ENCODE assay signal across 1 cellular context in genomic region chr13:45340422-45341033, GRCh38.
TF ChIP-seq lines count a peak whose summit lies in the region.

No MANE protein-coding gene starts in this region.

TF ChIP-seq in HepG2, 621 proteins besides CTCF, POLR2A, EP300 and RAD21 (continued from another document and continues in another):
- TF ChIP-seq NFE2L1 (CRISPR knock-in tag; IDR thresholded peaks at IDR 0.05; ENCODE audit: borderline replicate concordance), result 0 out of 2 replicates have a peak, but pooled peaks have one; percentile 44
- peak; percentile 31; the same call in 1 of the 2 replicates for TF ChIP-seq ZNF12 (CRISPR knock-in tag; IDR thresholded peaks at IDR 0.05)
- TF ChIP-seq E2F2 (CRISPR knock-in tag; IDR thresholded peaks at IDR 0.05; ENCODE audit: borderline replicate concordance), result no peak
- peak; percentile 62; the same call in 1 of the 2 replicates for TF ChIP-seq ZNF142 (CRISPR knock-in tag; IDR thresholded peaks at IDR 0.05)
- no peak for TF ChIP-seq RBFOX2 (IDR thresholded peaks at IDR 0.05; ENCODE audit: low read depth, low read length)
- TF ChIP-seq ZNF512 (CRISPR knock-in tag; IDR thresholded peaks at IDR 0.05), result no peak
- TF ChIP-seq ATF7 (IDR thresholded peaks at IDR 0.05), result no peak
- no peak; the same call in 1 of the 2 replicates for TF ChIP-seq ATF7 (CRISPR knock-in tag; IDR thresholded peaks at IDR 0.05)
- TF ChIP-seq ZNF549 (CRISPR knock-in tag; IDR thresholded peaks at IDR 0.05), result no peak
- TF ChIP-seq ATF3 (CRISPR knock-in tag; IDR thresholded peaks at IDR 0.05), result no peak; the same call in 1 of the 2 replicates
- TF ChIP-seq ZNF260 (CRISPR knock-in tag; IDR thresholded peaks at IDR 0.05; ENCODE audit: borderline replicate concordance, low read depth), result no peak
- TF ChIP-seq NRL (CRISPR knock-in tag; IDR thresholded peaks at IDR 0.05; ENCODE audit: borderline replicate concordance), result no peak; the same call in 1 of the 2 replicates
- TF ChIP-seq TFDP2 (CRISPR knock-in tag; IDR thresholded peaks at IDR 0.05), result no peak
- no peak for TF ChIP-seq ZC3H13 (CRISPR knock-in tag; IDR thresholded peaks at IDR 0.05)
- TF ChIP-seq HOXD1 (CRISPR knock-in tag; IDR thresholded peaks at IDR 0.05), result no peak
- TF ChIP-seq PAF1 (CRISPR knock-in tag; IDR thresholded peaks at IDR 0.05), result no peak
- TF ChIP-seq BORCS8-MEF2B (CRISPR knock-in tag; IDR thresholded peaks at IDR 0.05), result no peak; the same call in 1 of the 2 replicates
- no peak for TF ChIP-seq ZBTB8A (CRISPR knock-in tag; IDR thresholded peaks at IDR 0.05; ENCODE audit: borderline replicate concordance, low read depth)
- TF ChIP-seq ZBTB40 (IDR thresholded peaks at IDR 0.05), result no peak
- no peak for TF ChIP-seq ZBTB40 (CRISPR knock-in tag; IDR thresholded peaks at IDR 0.05)
- TF ChIP-seq ZZZ3 (CRISPR knock-in tag; IDR thresholded peaks at IDR 0.05; ENCODE audit: borderline replicate concordance), result 0 out of 2 replicates have a peak, but pooled peaks have one; percentile 30
- TF ChIP-seq CBFB (CRISPR knock-in tag; IDR thresholded peaks at IDR 0.05), result no peak
- TF ChIP-seq HDAC2 (CRISPR knock-in tag; IDR thresholded peaks at IDR 0.05), result peak; percentile 30; the same call in 1 of the 2 replicates
- no peak for TF ChIP-seq ZSCAN30 (CRISPR knock-in tag; IDR thresholded peaks at IDR 0.05)
- TF ChIP-seq DR1 (CRISPR knock-in tag; IDR thresholded peaks at IDR 0.05), result no peak
- TF ChIP-seq ZNF703 (CRISPR knock-in tag; IDR thresholded peaks at IDR 0.05; ENCODE audit: borderline replicate concordance), result 0 out of 2 replicates have a peak, but pooled peaks have one; percentile 16
- TF ChIP-seq TEAD2 (CRISPR knock-in tag; IDR thresholded peaks at IDR 0.05), result no peak
- peak; percentile 41; the same call in 1 of the 2 replicates for TF ChIP-seq FOSL2 (CRISPR knock-in tag; IDR thresholded peaks at IDR 0.05)
- no peak for TF ChIP-seq HNRNPH1 (optimal IDR thresholded peaks at IDR 0.05; ENCODE audit: low read depth, low read length)
- TF ChIP-seq ZBTB46 (CRISPR knock-in tag; IDR thresholded peaks at IDR 0.05; ENCODE audit: borderline replicate concordance), result no peak
- no peak; the same call in 1 of the 2 replicates for TF ChIP-seq ZFYVE20 (CRISPR knock-in tag; IDR thresholded peaks at IDR 0.05; ENCODE audit: borderline replicate concordance, low read depth)
- TF ChIP-seq ZNF839 (CRISPR knock-in tag; IDR thresholded peaks at IDR 0.05; ENCODE audit: borderline replicate concordance), result no peak
- TF ChIP-seq ELF4 (CRISPR knock-in tag; IDR thresholded peaks at IDR 0.05; ENCODE audit: borderline replicate concordance), result no peak
- TF ChIP-seq ZBTB39 (CRISPR knock-in tag; IDR thresholded peaks at IDR 0.05), result no peak
- TF ChIP-seq ZFP41 (CRISPR knock-in tag; IDR thresholded peaks at IDR 0.05; ENCODE audit: borderline replicate concordance), result 0 out of 2 replicates have a peak, but pooled peaks have one; percentile 23
- TF ChIP-seq RAD51 (IDR thresholded peaks at IDR 0.05; ENCODE audit: borderline replicate concordance), result no peak
